ENCODE assay signal across 28 cellular contexts in the genomic region with DNA sequence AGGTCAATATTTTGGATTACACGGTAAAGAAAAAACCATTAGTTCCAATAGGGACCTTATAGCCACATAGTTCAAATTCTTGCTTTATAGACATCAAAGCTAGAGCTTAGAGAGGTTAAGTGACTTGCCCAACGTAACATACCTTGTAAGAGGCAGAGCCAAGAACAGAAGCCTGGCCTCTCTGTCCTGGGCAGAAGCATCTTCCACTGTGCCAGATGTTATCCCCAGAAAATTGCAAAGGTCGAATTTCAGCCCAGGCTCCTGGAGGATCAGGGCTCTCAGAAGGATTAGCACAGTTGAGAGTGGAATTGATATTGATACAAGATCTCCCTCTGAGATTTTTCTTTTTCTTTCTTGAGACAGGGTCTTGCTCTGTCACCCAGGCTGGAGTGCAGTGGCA. TPM values are rescaled to one million over a fixed set of nuclear protein-coding genes. Genes with fewer than 3 reads are reported as not detected.
DNase-seq lines count a peak whose midpoint lies in the region; ATAC-seq, FAIRE-seq and TF ChIP-seq lines count a peak whose summit lies in the region.
"Had no signal": no experiment of that assay in that cellular context is flagged by ENCODE, and none has a peak within 500 bp of the region (broad histone marks: within the 10 kb centered on the region; RNA-seq: fewer than 3 reads in every experiment).

No MANE protein-coding gene starts in this region.

- ATAC-seq in HepG2 (peak; percentile 25), right lobe of liver (no peak)
- ATAC-seq: T-cell had no signal

- WGBS in HepG2 (ENCODE audit: low lambda C conversion rate), result 5% methylated on average over 3 of the region's 3 CpGs
- WGBS in right lobe of liver (ENCODE audit: insufficient coverage, low coverage, low lambda C conversion rate, missing lambda C conversion rate), result 75% methylated on average over 3 of the region's 3 CpGs
- no CpG with 5 or more reads among the region's 3 CpGs for WGBS in mesendoderm (ENCODE audit: extremely low coverage, insufficient coverage, low lambda C conversion rate)
- WGBS in GM23248 (ENCODE audit: low coverage in 1 of 2, low lambda C conversion rate in 2 of 2, missing lambda C conversion rate in 2 of 2), 2 experiments, result 38% methylated on average over 3 of the region's 3 CpGs

- H2AFZ ChIP-seq in HepG2 (ENCODE audit: low read length) (no peak overlapping the region), GM23248 (no peak overlapping the region)

- no peaks in the 10 kb centered on the region for H3K79me2 ChIP-seq in HepG2 (ENCODE audit: insufficient read depth, low read length)
- no peaks in the 10 kb centered on the region for H3K79me2 ChIP-seq in mesendoderm (ENCODE audit: control insufficient read depth, insufficient read depth, low read length)
- H3K79me2 ChIP-seq in GM23248 (ENCODE audit: insufficient read depth), result no peaks in the 10 kb centered on the region

- H3K27me3 Mint-ChIP-seq in type B pancreatic cell, result no peaks in the 10 kb centered on the region

- no peak for TF ChIP-seq CTCF in HepG2 (CRISPR knock-in tag; IDR thresholded peaks at IDR 0.05)
- no peak for TF ChIP-seq CTCF in right lobe of liver (IDR thresholded peaks at IDR 0.05)
- no peak for TF ChIP-seq CTCF in type B pancreatic cell (conservative IDR thresholded peaks at IDR 0.05)
- TF ChIP-seq CTCF in GM13976 (IDR thresholded peaks at IDR 0.05; ENCODE audit: borderline replicate concordance, control extremely low read depth, extremely low read depth, insufficient read depth, missing control alignments), result no peak

- H3K4me3 ChIP-seq in HepG2 (replicated peaks in 1 of 3; ENCODE audit: insufficient read depth in 1 of 3, low read depth in 2 of 3, low read length in 3 of 3) (no peak overlapping the region), right lobe of liver (no peak overlapping the region), mesendoderm (ENCODE audit: low read length) (no peak overlapping the region), GM23248 (no peak overlapping the region)
- H3K4me3 ChIP-seq: MG63, SJSA1 had no signal

- H3K4ac ChIP-seq in mesendoderm (ENCODE audit: low read depth, low read length), result no peak overlapping the region

- no peak overlapping the region for H2BK5ac ChIP-seq in mesendoderm (ENCODE audit: low read length)

- peak overlapping the region; percentile 21 for H3K27ac Mint-ChIP-seq in type B pancreatic cell
- H3K27ac Mint-ChIP-seq: CD4-positive, CD25-positive, alpha-beta regulatory T cell; T-cell had no signal

- no peak for FAIRE-seq in HepG2 (lab: Jason Lieb, UNC)
- FAIRE-seq: D721Med, GM12891, HTR-8/SVneo had no signal

- no peak for TF ChIP-seq RAD21 in HepG2 (CRISPR knock-in tag; IDR thresholded peaks at IDR 0.05)

- TF ChIP-seq EP300 in HepG2 (IDR thresholded peaks at IDR 0.05; ENCODE audit: low read depth in 2 of 2, low read length in 2 of 2) (no peak), HepG2 (CRISPR knock-in tag; IDR thresholded peaks at IDR 0.05; ENCODE audit: borderline replicate concordance) (no peak)

- H4K8ac ChIP-seq in mesendoderm (ENCODE audit: low read depth, low read length), result no peak overlapping the region

- no peak overlapping the region for H4K5ac ChIP-seq in mesendoderm (ENCODE audit: low read length)

- H3K27me3 ChIP-seq in HepG2 (ENCODE audit: control insufficient read depth in 1 of 2, insufficient read depth in 2 of 2, low read length in 2 of 2) (peaks cover 0 to 9% of the 10 kb centered on the region in 2 experiments; a peak in 3 of 5 replicates), right lobe of liver (no peaks in the 10 kb centered on the region), mesendoderm (ENCODE audit: insufficient read depth, low read length, poor library complexity) (no peaks in the 10 kb centered on the region), GM23248 (replicated peaks; ENCODE audit: insufficient read depth) (no peaks in the 10 kb centered on the region)
- H3K27me3 ChIP-seq: MG63, SJSA1 had no signal

- in situ Hi-C loops in HepG2 (cut with HindIII; ENCODE audit: extremely low pct_ligation_motif_present, low pct_unique_long_range_greater_than_20kb) (no loop called here), GM13976 (cut with MboI; ENCODE audit: low sequenced_read_pairs, unreplicated experiment) (no loop called here), GM23248 (cut with MboI) (no loop called here)

- peak; percentile 21 for DNase-seq in HepG2 (ENCODE audit: low spot score)
- DNase-seq in right lobe of liver, result no peak
- peak; percentile 56 for DNase-seq in NCI-H69 (lab: John Stamatoyannopoulos, UW)
- peak; percentile 21 for DNase-seq in mesendoderm
- DNase-seq in type B pancreatic cell (ENCODE audit: extremely low spot score, unreplicated experiment), result no peak
- no peak for DNase-seq in GM13976 (ENCODE audit: low spot score)
- DNase-seq in GM23248, result no peak
- DNase-seq in KG1 (lab: John Stamatoyannopoulos, UW), result no peak
- DNase-seq: CD4-positive, CD25-positive, alpha-beta regulatory T cell; DMS79; EL; GF-D8; H7; KBM-7; MG63; NCI-H1105 treated with DMSO at 0.1 percent for 48 hours; NCI-H2029; NCI-H345; NCI-H510A treated with DMSO at 0.1 percent for 48 hours; Right ventricle myocardium superior; RPMI8226; T-cell had no signal

- no peaks in the 10 kb centered on the region for H3K79me1 ChIP-seq in mesendoderm (ENCODE audit: low read length)

- no peaks in the 10 kb centered on the region for H3K9me3 ChIP-seq in HepG2 (ENCODE audit: low read length)
- H3K9me3 ChIP-seq in right lobe of liver, result no peaks in the 10 kb centered on the region
- H3K9me3 ChIP-seq in GM23248 (ENCODE audit: low read depth), result no peaks in the 10 kb centered on the region
- H3K9me3 ChIP-seq: MG63, SJSA1 had no signal

- H3K4me2 ChIP-seq in HepG2 (ENCODE audit: low read depth, low read length) (no peak overlapping the region), mesendoderm (ENCODE audit: low read length) (no peak overlapping the region), GM23248 (ENCODE audit: unreplicated experiment) (no peak overlapping the region)

- no peak overlapping the region for H3K56ac ChIP-seq in mesendoderm (ENCODE audit: low read length)

- H3K36me3 ChIP-seq in HepG2 (replicated peaks in 1 of 2; ENCODE audit: control insufficient read depth in 1 of 2, insufficient read depth in 2 of 2, low read length in 2 of 2), result no peaks in the 10 kb centered on the region
- H3K36me3 ChIP-seq in right lobe of liver, result no peaks in the 10 kb centered on the region
- no peaks in the 10 kb centered on the region for H3K36me3 ChIP-seq in mesendoderm (ENCODE audit: control insufficient read depth, insufficient read depth, low read length)
- no peaks in the 10 kb centered on the region for H3K36me3 ChIP-seq in GM23248 (ENCODE audit: low read depth)
- H3K36me3 ChIP-seq: MG63, SJSA1 had no signal

- H3K36me3 Mint-ChIP-seq in type B pancreatic cell, result no peaks in the 10 kb centered on the region
- H3K36me3 Mint-ChIP-seq: CD4-positive, CD25-positive, alpha-beta regulatory T cell; T-cell had no signal

- H3K4me1 Mint-ChIP-seq in type B pancreatic cell (ENCODE audit: unreplicated experiment), result peaks cover 8% of the 10 kb centered on the region
- H3K4me1 Mint-ChIP-seq: CD4-positive, CD25-positive, alpha-beta regulatory T cell; T-cell had no signal

- H3F3A ChIP-seq in GM23248 (ENCODE audit: insufficient read depth), result no peaks in the 10 kb centered on the region

- BruUV-seq in HepG2 (replicated peaks; lab: Mats Ljungman, UMichigan), result no TSS peak

- H3K9me2 ChIP-seq in GM23248 (ENCODE audit: insufficient read depth), result no peaks in the 10 kb centered on the region

- H3K27ac ChIP-seq in HepG2 (ENCODE audit: extremely low read length, insufficient read depth, low read length) (no peak overlapping the region), right lobe of liver (no peak overlapping the region), mesendoderm (ENCODE audit: low read depth, low read length) (no peak overlapping the region), GM23248 (no peak overlapping the region)
- H3K27ac ChIP-seq: SJSA1 had no signal

- intact Hi-C loops in HepG2 (cut with micrococcal nuclease; ENCODE audit: unreplicated experiment) (no loop called here), right lobe of liver (cut with DNase I) (no loop called here)

- peaks cover 27% of the 10 kb centered on the region for H3K4me1 ChIP-seq in HepG2 (ENCODE audit: insufficient read depth, low read length)
- peaks cover 0 to 18% (median 6%) of the 10 kb centered on the region in 4 donors for H3K4me1 ChIP-seq in right lobe of liver
- no peaks in the 10 kb centered on the region for H3K4me1 ChIP-seq in mesendoderm (ENCODE audit: control insufficient read depth, low read depth, low read length)
- no peaks in the 10 kb centered on the region for H3K4me1 ChIP-seq in GM23248 (ENCODE audit: insufficient read depth)
- H3K4me1 ChIP-seq: SJSA1 had no signal

- H3K18ac ChIP-seq in mesendoderm (ENCODE audit: low read length), result peak overlapping the region; percentile 11

- no peak overlapping the region for H3K23ac ChIP-seq in mesendoderm (ENCODE audit: low read length)

- no peak overlapping the region for H3K4me3 Mint-ChIP-seq in type B pancreatic cell
- H3K4me3 Mint-ChIP-seq: T-cell had no signal

- H2BK15ac ChIP-seq in mesendoderm (replicated peaks; ENCODE audit: low read depth), result no peak overlapping the region

- POLR2A ChIA-PET in HepG2 (lab: Yijun Ruan, JAX), result no interaction called here

- H2AK5ac ChIP-seq in mesendoderm (ENCODE audit: low read length), result no peak overlapping the region

- no peaks in the 10 kb centered on the region for H3K9me3 Mint-ChIP-seq in type B pancreatic cell
- H3K9me3 Mint-ChIP-seq: T-cell had no signal

- H4K20me1 ChIP-seq in HepG2 (ENCODE audit: insufficient read depth, low read length) (no peaks in the 10 kb centered on the region), GM23248 (ENCODE audit: insufficient read depth) (no peaks in the 10 kb centered on the region)

- CTCF ChIA-PET in HepG2 (lab: Yijun Ruan, JAX; ENCODE audit: low intra/inter-chr PET ratio, low total read pairs), result no interaction called here

- H3K9ac ChIP-seq in HepG2 (ENCODE audit: insufficient read depth, low read depth, low read length), result no peak overlapping the region
- no peak overlapping the region for H3K9ac ChIP-seq in mesendoderm (ENCODE audit: low read length)
- H3K9ac ChIP-seq in GM23248, result no peak overlapping the region

- H2BK120ac ChIP-seq in mesendoderm (ENCODE audit: low read depth, low read length), result no peak overlapping the region

- TF ChIP-seq POLR2A in HepG2 (IDR thresholded peaks at IDR 0.05; ENCODE audit: insufficient read depth in 1 of 2, low read depth in 2 of 2, low read length in 2 of 2) (no peak), right lobe of liver (IDR thresholded peaks at IDR 0.05) (no peak)

RNA-seq across cellular contexts. Expression of a gene that starts 6.1 kb away (rescaled TPM):
- total RNA-seq in HepG2 (2016; rRNA removed; fragmentation: Illumina TruSeq; extraction: Trizol), result not detected in 2 replicates
- not detected in 2 replicates for total RNA-seq in HepG2 (2016; cell fraction: cytosol; rRNA removed; fragmentation: Illumina TruSeq; extraction: Trizol; ENCODE audit: low read depth)
- total RNA-seq in HepG2 (2016; cell fraction: insoluble cytoplasmic fraction; rRNA removed; fragmentation: Illumina TruSeq; extraction: Trizol), result not detected in 2 replicates
- not detected in 2 replicates for total RNA-seq in HepG2 (2016; cell fraction: membrane; rRNA removed; fragmentation: Illumina TruSeq; extraction: Trizol)
- not detected in 2 replicates for total RNA-seq in HepG2 (2016; cell fraction: nucleus; rRNA removed; fragmentation: Illumina TruSeq; extraction: Trizol)
- polyA plus RNA-seq in HepG2 (2011; rRNA removed), result not detected in 2 replicates
- polyA plus RNA-seq in HepG2 (2011; cell fraction: cytosol; rRNA removed), result not detected in 2 replicates
- polyA plus RNA-seq in HepG2 (2011; cell fraction: nucleus; rRNA removed), result not detected in 2 replicates
- polyA plus RNA-seq in HepG2 (2012), result not detected in 2 replicates
- polyA plus RNA-seq in HepG2 (2016; cell fraction: cytosol; fragmentation: Illumina TruSeq; extraction: Trizol; ENCODE audit: low read depth), result not detected in 2 replicates
- polyA plus RNA-seq in HepG2 (2016; cell fraction: insoluble cytoplasmic fraction; fragmentation: Illumina TruSeq; extraction: Trizol; ENCODE audit: low read depth), result not detected in 2 replicates
- not detected in 2 replicates for polyA plus RNA-seq in HepG2 (2016; cell fraction: membrane; fragmentation: Illumina TruSeq; extraction: Trizol; ENCODE audit: low read depth)
- polyA plus RNA-seq in HepG2 (2016; cell fraction: nucleus; fragmentation: Illumina TruSeq; extraction: Trizol; ENCODE audit: insufficient read depth, low read depth), result not detected in 2 replicates
- polyA minus RNA-seq in HepG2 (2011; rRNA and poly(A)+ RNA removed; ENCODE audit: low replicate concordance), result not detected in 2 replicates
- not detected in 2 replicates for polyA minus RNA-seq in HepG2 (2011; cell fraction: cytosol; rRNA and poly(A)+ RNA removed)
- not detected in 2 replicates for polyA minus RNA-seq in HepG2 (2011; cell fraction: nucleus; rRNA and poly(A)+ RNA removed)
- not detected for total RNA-seq in right lobe of liver
- 0.32 TPM for polyA plus RNA-seq in mesendoderm (2013, experiment 1 of 2)
- polyA plus RNA-seq in mesendoderm (2013, experiment 2 of 2), result 0.21 TPM
- not detected in 2 replicates for total RNA-seq in type B pancreatic cell (ENCODE audit: low replicate concordance)
- total RNA-seq in GM23248 (2014; rRNA removed; shearing (Covaris generic)), result not detected in 2 replicates
- polyA plus RNA-seq in GM23248 (2016; fragmentation: Nextera tagmentation; extraction: Ambion mirVana), result not detected in 2 replicates
- total RNA-seq: A172; CD4-positive, CD25-positive, alpha-beta regulatory T cell; Right ventricle myocardium superior; SJSA1; T-cell had no signal
- polyA plus RNA-seq: BJ; CD4-positive, CD25-positive, alpha-beta regulatory T cell had no signal

RNA-seq across cellular contexts. Expression of a gene that starts 20.2 kb away (rescaled TPM):
- total RNA-seq in HepG2 (2016; rRNA removed; fragmentation: Illumina TruSeq; extraction: Trizol) (63.5 and 72.8 TPM in 2 replicates), right lobe of liver (10 to 100 TPM; 37.3 to 69.2 (median 53.0) TPM), type B pancreatic cell (ENCODE audit: low replicate concordance) (68.9 and 112 TPM in 2 replicates)
- 166 and 170 TPM in 2 replicates for total RNA-seq in HepG2 (2016; cell fraction: cytosol; rRNA removed; fragmentation: Illumina TruSeq; extraction: Trizol; ENCODE audit: low read depth)
- 59.3 and 73.4 TPM in 2 replicates for total RNA-seq in HepG2 (2016; cell fraction: insoluble cytoplasmic fraction; rRNA removed; fragmentation: Illumina TruSeq; extraction: Trizol)
- total RNA-seq in HepG2 (2016; cell fraction: membrane; rRNA removed; fragmentation: Illumina TruSeq; extraction: Trizol), result 169 and 174 TPM in 2 replicates
- total RNA-seq in HepG2 (2016; cell fraction: nucleus; rRNA removed; fragmentation: Illumina TruSeq; extraction: Trizol), result 26.7 and 33.2 TPM in 2 replicates
- polyA plus RNA-seq in HepG2 (2011; rRNA removed) (13.5 and 16.0 TPM in 2 replicates), GM23248 (2016; fragmentation: Nextera tagmentation; extraction: Ambion mirVana) (101 and 102 TPM in 2 replicates)
- 10.7 and 20.4 TPM in 2 replicates for polyA plus RNA-seq in HepG2 (2011; cell fraction: cytosol; rRNA removed)
- polyA plus RNA-seq in HepG2 (2011; cell fraction: nucleus; rRNA removed), result 8.3 and 8.5 TPM in 2 replicates
- polyA plus RNA-seq in HepG2 (2012), result 22.1 and 42.4 TPM in 2 replicates
- polyA plus RNA-seq in HepG2 (2016; cell fraction: cytosol; fragmentation: Illumina TruSeq; extraction: Trizol; ENCODE audit: low read depth), result 232 and 243 TPM in 2 replicates
- polyA plus RNA-seq in HepG2 (2016; cell fraction: insoluble cytoplasmic fraction; fragmentation: Illumina TruSeq; extraction: Trizol; ENCODE audit: low read depth), result 51.6 and 57.6 TPM in 2 replicates
- 144 and 151 TPM in 2 replicates for polyA plus RNA-seq in HepG2 (2016; cell fraction: membrane; fragmentation: Illumina TruSeq; extraction: Trizol; ENCODE audit: low read depth)
- polyA plus RNA-seq in HepG2 (2016; cell fraction: nucleus; fragmentation: Illumina TruSeq; extraction: Trizol; ENCODE audit: insufficient read depth, low read depth), result 47.5 and 48.3 TPM in 2 replicates
- polyA minus RNA-seq in HepG2 (2011; rRNA and poly(A)+ RNA removed; ENCODE audit: low replicate concordance), result 0.23 and 2.4 TPM in 2 replicates
- polyA minus RNA-seq in HepG2 (2011; cell fraction: cytosol; rRNA and poly(A)+ RNA removed), result 4.3 and 5.5 TPM in 2 replicates
- 8.5 and 8.8 TPM in 2 replicates for polyA minus RNA-seq in HepG2 (2011; cell fraction: nucleus; rRNA and poly(A)+ RNA removed)
- polyA plus RNA-seq in mesendoderm (2013, experiment 1 of 2), result 316 TPM
- 316 TPM for polyA plus RNA-seq in mesendoderm (2013, experiment 2 of 2)
- total RNA-seq in GM23248 (2014; rRNA removed; shearing (Covaris generic)), result 32.4 and 62.8 TPM in 2 replicates

Comparison
In these comparisons a context has a peak if more than half of its experiments do, and no peak if none do; other contexts are left out.
1. DNase-seq: peak in HepG2 (single experiment), NCI-H69 (single experiment) and mesendoderm (single experiment); none in right lobe of liver (0 of 3), type B pancreatic cell (single experiment), GM13976 (single experiment), GM23248 (single experiment) and KG1 (single experiment).